16 cellular contexts compared by ENCODE assay signal in genomic region chr14:24609667-24610344, GRCh38. TPM values are rescaled to one million over a fixed set of nuclear protein-coding genes. Genes with fewer than 3 reads are reported as not detected.
DNase-seq lines count a peak whose midpoint lies in the region; ATAC-seq and TF ChIP-seq lines count a peak whose summit lies in the region.
"Had no signal": no experiment of that assay in that cellular context is flagged by ENCODE, and none has a peak within 500 bp of the region (broad histone marks: within the 10 kb centered on the region; RNA-seq: fewer than 3 reads in every experiment).

GZMH (minus strand) TSS chr14:24609685; CDS start chr14:24609613, 72 bp downstream.

- TF ChIP-seq CTCF in activated CD8-positive, alpha-beta T cell treated with anti-CD3 and anti-CD28 coated beads for 36 hours (IDR thresholded peaks at IDR 0.05), result no peak
- TF ChIP-seq CTCF in osteocyte (IDR thresholded peaks at IDR 0.05), result no peak

- peaks cover 91% of the 10 kb centered on the region for H3K4me1 Mint-ChIP-seq in activated T-cell treated with anti-CD3 and anti-CD28 coated beads, Interleukin-2, amount 50 U/mL, for 24 hours (ENCODE audit: low read depth)
- peaks cover 88% of the 10 kb centered on the region for H3K4me1 Mint-ChIP-seq in activated CD8-positive, alpha-beta T cell treated with anti-CD3 and anti-CD28 coated beads for 36 hours (ENCODE audit: low read depth)
- H3K4me1 Mint-ChIP-seq in stimulated activated effector memory CD8-positive, alpha-beta T cell treated with anti-CD3 and anti-CD28 coated beads, Interleukin-12 subunit alpha, Interleukin-12 subunit beta, amount 100 ng/mL, for 72 hours, result peaks cover 85% of the 10 kb centered on the region
- no peaks in the 10 kb centered on the region for H3K4me1 Mint-ChIP-seq in osteocyte (ENCODE audit: unreplicated experiment)

- no peak for DNase-seq in activated T-cell treated with anti-CD3 and anti-CD28 coated beads, Interleukin-2, amount 50 U/mL, for 24 hours
- DNase-seq in activated T-cell treated with anti-CD3 and anti-CD28 coated beads for 4 hours (no peak), osteocyte (ENCODE audit: extremely low spot score, unreplicated experiment) (no peak), globus pallidus (ENCODE audit: low spot score) (no peak), cardiac septum (ENCODE audit: low spot score) (no peak)
- peak; percentile 65 for DNase-seq in activated CD8-positive, alpha-beta T cell treated with anti-CD3 and anti-CD28 coated beads for 36 hours
- DNase-seq in stimulated activated effector memory CD8-positive, alpha-beta T cell treated with anti-CD3 and anti-CD28 coated beads, Interleukin-12 subunit alpha, Interleukin-12 subunit beta, amount 100 ng/mL, for 72 hours (ENCODE audit: low spot score in 2 of 2), result peak in 1 of 2 donors; percentile 58
- DNase-seq: body of pancreas; effector memory CD4-positive, alpha-beta T cell; NCI-H1436; NCI-H446 treated with DMSO at 0.1 percent for 48 hours; testis had no signal

- peak within 1 kb of the TSS; percentile 90 for H3K27ac Mint-ChIP-seq in activated T-cell treated with anti-CD3 and anti-CD28 coated beads, Interleukin-2, amount 50 U/mL, for 24 hours
- peak within 1 kb of the TSS; percentile 81 for H3K27ac Mint-ChIP-seq in activated CD8-positive, alpha-beta T cell treated with anti-CD3 and anti-CD28 coated beads for 36 hours
- peak within 1 kb of the TSS; percentile 97 for H3K27ac Mint-ChIP-seq in stimulated activated effector memory CD8-positive, alpha-beta T cell treated with anti-CD3 and anti-CD28 coated beads, Interleukin-12 subunit alpha, Interleukin-12 subunit beta, amount 100 ng/mL, for 72 hours
- H3K27ac Mint-ChIP-seq in osteocyte (ENCODE audit: unreplicated experiment), result no peak within 1 kb of the TSS
- H3K27ac Mint-ChIP-seq: memory B cell had no signal

- H3K36me3 Mint-ChIP-seq in activated T-cell treated with anti-CD3 and anti-CD28 coated beads, Interleukin-2, amount 50 U/mL, for 24 hours (ENCODE audit: low read depth), result peaks cover 23% of the 10 kb centered on the region
- H3K36me3 Mint-ChIP-seq in activated CD8-positive, alpha-beta T cell treated with anti-CD3 and anti-CD28 coated beads for 36 hours (ENCODE audit: low read depth), result peaks cover 19% of the 10 kb centered on the region
- peaks cover 47% of the 10 kb centered on the region for H3K36me3 Mint-ChIP-seq in stimulated activated effector memory CD8-positive, alpha-beta T cell treated with anti-CD3 and anti-CD28 coated beads, Interleukin-12 subunit alpha, Interleukin-12 subunit beta, amount 100 ng/mL, for 72 hours
- no peaks in the 10 kb centered on the region for H3K36me3 Mint-ChIP-seq in osteocyte (ENCODE audit: unreplicated experiment)
- H3K36me3 Mint-ChIP-seq: memory B cell had no signal

- H3K4me3 Mint-ChIP-seq in activated T-cell treated with anti-CD3 and anti-CD28 coated beads, Interleukin-2, amount 50 U/mL, for 24 hours, result peak within 1 kb of the TSS; percentile 74
- H3K4me3 Mint-ChIP-seq in activated CD8-positive, alpha-beta T cell treated with anti-CD3 and anti-CD28 coated beads for 36 hours, result peak within 1 kb of the TSS; percentile 72
- peak within 1 kb of the TSS; percentile 85 for H3K4me3 Mint-ChIP-seq in stimulated activated effector memory CD8-positive, alpha-beta T cell treated with anti-CD3 and anti-CD28 coated beads, Interleukin-12 subunit alpha, Interleukin-12 subunit beta, amount 100 ng/mL, for 72 hours
- H3K4me3 Mint-ChIP-seq in osteocyte (ENCODE audit: unreplicated experiment), result no peak within 1 kb of the TSS
- H3K4me3 Mint-ChIP-seq: memory B cell had no signal

- no peaks in the 10 kb centered on the region for H3K27me3 Mint-ChIP-seq in activated T-cell treated with anti-CD3 and anti-CD28 coated beads, Interleukin-2, amount 50 U/mL, for 24 hours
- H3K27me3 Mint-ChIP-seq in activated CD8-positive, alpha-beta T cell treated with anti-CD3 and anti-CD28 coated beads for 36 hours, result no peaks in the 10 kb centered on the region
- no peaks in the 10 kb centered on the region for H3K27me3 Mint-ChIP-seq in osteocyte (ENCODE audit: unreplicated experiment)
- H3K27me3 Mint-ChIP-seq: memory B cell had no signal

- CTCF ChIA-PET in activated CD8-positive, alpha-beta T cell treated with anti-CD3 and anti-CD28 coated beads for 36 hours (lab: Charles Lee), result interaction anchor here (1.3 to 5.7 kb wide), 6 partner anchors 17 to 101 kb away, joined by 4 to 87 read pairs (median 7); partner anchors contain the start of gene GZMB

- intact Hi-C loops in activated CD8-positive, alpha-beta T cell treated with anti-CD3 and anti-CD28 coated beads for 36 hours (cut with micrococcal nuclease), result no loop called here
- intact Hi-C loops in cardiac septum (cut with DNase I), result no loop called here

- POLR2A ChIA-PET in activated CD8-positive, alpha-beta T cell treated with anti-CD3 and anti-CD28 coated beads for 36 hours (lab: Charles Lee), result interaction anchor here (1.0 to 3.0 kb wide), 5 partner anchors 19 to 65 kb away, joined by 3 to 22 read pairs (median 5); no protein-coding TSS in a partner anchor

- H3K9me3 Mint-ChIP-seq in activated T-cell treated with anti-CD3 and anti-CD28 coated beads, Interleukin-2, amount 50 U/mL, for 24 hours, result no peaks in the 10 kb centered on the region
- H3K9me3 Mint-ChIP-seq in activated CD8-positive, alpha-beta T cell treated with anti-CD3 and anti-CD28 coated beads for 36 hours, result peaks cover 5% of the 10 kb centered on the region
- no peaks in the 10 kb centered on the region for H3K9me3 Mint-ChIP-seq in stimulated activated effector memory CD8-positive, alpha-beta T cell treated with anti-CD3 and anti-CD28 coated beads, Interleukin-12 subunit alpha, Interleukin-12 subunit beta, amount 100 ng/mL, for 72 hours
- no peaks in the 10 kb centered on the region for H3K9me3 Mint-ChIP-seq in osteocyte (ENCODE audit: unreplicated experiment)
- H3K9me3 Mint-ChIP-seq: memory B cell had no signal

- ATAC-seq in GM21381 (IDR thresholded peaks at IDR 0.05; ENCODE audit: unreplicated experiment), result peak; percentile 48
- ATAC-seq in activated CD8-positive, alpha-beta T cell treated with anti-CD3 and anti-CD28 coated beads for 36 hours, result peak; percentile 82
- peak; percentile 87 for ATAC-seq in stimulated activated effector memory CD8-positive, alpha-beta T cell treated with anti-CD3 and anti-CD28 coated beads, Interleukin-12 subunit alpha, Interleukin-12 subunit beta, amount 100 ng/mL, for 72 hours
- ATAC-seq: body of pancreas had no signal

RNA-seq across cellular contexts. Expression of gene GZMH, which starts in this region (rescaled TPM):
- 10 to 100 TPM; 55.0 to 61.3 TPM for total RNA-seq in activated CD8-positive, alpha-beta T cell treated with anti-CD3 and anti-CD28 coated beads for 36 hours
- total RNA-seq in osteocyte (not detected in 2 replicates), cardiac septum (0.48 TPM)
- total RNA-seq: body of pancreas, fibroblast of villous mesenchyme, OCI-LY7 had no signal

Comparison
In these comparisons a context has a peak if more than half of its experiments do, and no peak if none do; other contexts are left out.
1. RNA of gene GZMH (total RNA-seq): 55.0 to 61.3 TPM in activated CD8-positive, alpha-beta T cell treated with anti-CD3 and anti-CD28 coated beads for 36 hours; 0.48 TPM in cardiac septum (single experiment) and not detected in osteocyte; every median in the first group is over 10 times any median in the second.
2. Peak in every context shown above with its lines, with median percentiles within 50 percentile points of each other: ATAC-seq.